In the genomic region with DNA sequence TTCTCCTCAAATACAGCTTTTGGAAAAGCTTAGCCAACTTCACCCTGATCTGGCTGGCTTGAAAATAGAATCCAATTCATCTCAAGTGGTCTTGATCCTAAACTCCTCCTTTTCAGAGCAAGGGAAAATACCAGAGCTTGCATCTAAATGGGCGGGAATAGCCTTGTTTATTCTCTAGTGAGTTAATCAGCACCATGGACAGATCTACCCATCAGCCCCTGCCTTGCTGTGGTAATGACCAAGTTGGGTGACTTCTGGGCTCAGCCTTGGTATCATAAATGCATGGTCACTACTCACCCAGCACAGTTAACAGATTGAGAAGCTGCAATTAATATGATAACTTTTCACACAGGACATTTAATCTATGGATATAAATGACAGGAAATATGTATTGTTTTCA, we compare ENCODE assay signal across 2 cellular contexts.
TF ChIP-seq lines count a peak whose summit lies in the region.

No MANE protein-coding gene starts in this region.

TF ChIP-seq in H1, 55 proteins besides CTCF, POLR2A, EP300 and RAD21:
- TF ChIP-seq SUZ12 (IDR thresholded peaks at IDR 0.05; ENCODE audit: low read length), result no peak
- TF ChIP-seq TBP (IDR thresholded peaks at IDR 0.05; ENCODE audit: low read depth, low read length), result no peak
- TF ChIP-seq CHD2 (IDR thresholded peaks at IDR 0.05; ENCODE audit: low read length), result no peak
- 0 out of 4 replicates have a peak, but pooled peaks of 1 of the 2 experiments have one; percentile 26 for TF ChIP-seq HDAC2 (IDR thresholded peaks at IDR 0.05; ENCODE audit: borderline replicate concordance in 1 of 2, low read depth in 2 of 2, low read length in 2 of 2)
- 0 out of 4 replicates have a peak, but pooled peaks have one; percentile 50 to 73 for TF ChIP-seq SIN3A (conservative IDR thresholded peaks at IDR 0.05 in 1 of 2, IDR thresholded peaks at IDR 0.05 in 1 of 2; ENCODE audit: low read depth in 1 of 2, low read length in 2 of 2)
- TF ChIP-seq, protein P1, sequence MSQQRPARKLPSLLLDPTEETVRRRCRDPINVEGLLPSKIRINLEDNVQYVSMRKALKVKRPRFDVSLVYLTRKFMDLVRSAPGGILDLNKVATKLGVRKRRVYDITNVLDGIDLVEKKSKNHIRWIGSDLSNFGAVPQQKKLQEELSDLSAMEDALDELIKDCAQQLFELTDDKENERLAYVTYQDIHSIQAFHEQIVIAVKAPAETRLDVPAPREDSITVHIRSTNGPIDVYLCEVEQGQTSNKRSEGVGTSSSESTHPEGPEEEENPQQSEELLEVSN (IDR thresholded peaks at IDR 0.05), result peak; percentile 59; the same call in 1 of the 2 replicates
- no peak for TF ChIP-seq FOSL1 (IDR thresholded peaks at IDR 0.05; ENCODE audit: insufficient read depth, low read depth, low read length)
- peak; percentile 45 for TF ChIP-seq NANOG (IDR thresholded peaks at IDR 0.05; ENCODE audit: insufficient read depth, low read depth, low read length, poor library complexity, severe bottlenecking)
- TF ChIP-seq SP1 (IDR thresholded peaks at IDR 0.05; ENCODE audit: low read depth, low read length), result 0 out of 2 replicates have a peak, but pooled peaks have one; percentile 22

TF ChIP-seq in WTC11, 78 proteins besides CTCF, POLR2A, EP300 and RAD21:
- TF ChIP-seq, protein P2, sequence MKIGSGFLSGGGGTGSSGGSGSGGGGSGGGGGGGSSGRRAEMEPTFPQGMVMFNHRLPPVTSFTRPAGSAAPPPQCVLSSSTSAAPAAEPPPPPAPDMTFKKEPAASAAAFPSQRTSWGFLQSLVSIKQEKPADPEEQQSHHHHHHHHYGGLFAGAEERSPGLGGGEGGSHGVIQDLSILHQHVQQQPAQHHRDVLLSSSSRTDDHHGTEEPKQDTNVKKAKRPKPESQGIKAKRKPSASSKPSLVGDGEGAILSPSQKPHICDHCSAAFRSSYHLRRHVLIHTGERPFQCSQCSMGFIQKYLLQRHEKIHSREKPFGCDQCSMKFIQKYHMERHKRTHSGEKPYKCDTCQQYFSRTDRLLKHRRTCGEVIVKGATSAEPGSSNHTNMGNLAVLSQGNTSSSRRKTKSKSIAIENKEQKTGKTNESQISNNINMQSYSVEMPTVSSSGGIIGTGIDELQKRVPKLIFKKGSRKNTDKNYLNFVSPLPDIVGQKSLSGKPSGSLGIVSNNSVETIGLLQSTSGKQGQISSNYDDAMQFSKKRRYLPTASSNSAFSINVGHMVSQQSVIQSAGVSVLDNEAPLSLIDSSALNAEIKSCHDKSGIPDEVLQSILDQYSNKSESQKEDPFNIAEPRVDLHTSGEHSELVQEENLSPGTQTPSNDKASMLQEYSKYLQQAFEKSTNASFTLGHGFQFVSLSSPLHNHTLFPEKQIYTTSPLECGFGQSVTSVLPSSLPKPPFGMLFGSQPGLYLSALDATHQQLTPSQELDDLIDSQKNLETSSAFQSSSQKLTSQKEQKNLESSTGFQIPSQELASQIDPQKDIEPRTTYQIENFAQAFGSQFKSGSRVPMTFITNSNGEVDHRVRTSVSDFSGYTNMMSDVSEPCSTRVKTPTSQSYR (CRISPR knock-in tag; IDR thresholded peaks at IDR 0.05), result no peak
- TF ChIP-seq JUN (CRISPR knock-in tag; IDR thresholded peaks at IDR 0.05), result no peak
- TF ChIP-seq SOX15 (CRISPR knock-in tag; IDR thresholded peaks at IDR 0.05), result no peak
- TF ChIP-seq, protein P3, sequence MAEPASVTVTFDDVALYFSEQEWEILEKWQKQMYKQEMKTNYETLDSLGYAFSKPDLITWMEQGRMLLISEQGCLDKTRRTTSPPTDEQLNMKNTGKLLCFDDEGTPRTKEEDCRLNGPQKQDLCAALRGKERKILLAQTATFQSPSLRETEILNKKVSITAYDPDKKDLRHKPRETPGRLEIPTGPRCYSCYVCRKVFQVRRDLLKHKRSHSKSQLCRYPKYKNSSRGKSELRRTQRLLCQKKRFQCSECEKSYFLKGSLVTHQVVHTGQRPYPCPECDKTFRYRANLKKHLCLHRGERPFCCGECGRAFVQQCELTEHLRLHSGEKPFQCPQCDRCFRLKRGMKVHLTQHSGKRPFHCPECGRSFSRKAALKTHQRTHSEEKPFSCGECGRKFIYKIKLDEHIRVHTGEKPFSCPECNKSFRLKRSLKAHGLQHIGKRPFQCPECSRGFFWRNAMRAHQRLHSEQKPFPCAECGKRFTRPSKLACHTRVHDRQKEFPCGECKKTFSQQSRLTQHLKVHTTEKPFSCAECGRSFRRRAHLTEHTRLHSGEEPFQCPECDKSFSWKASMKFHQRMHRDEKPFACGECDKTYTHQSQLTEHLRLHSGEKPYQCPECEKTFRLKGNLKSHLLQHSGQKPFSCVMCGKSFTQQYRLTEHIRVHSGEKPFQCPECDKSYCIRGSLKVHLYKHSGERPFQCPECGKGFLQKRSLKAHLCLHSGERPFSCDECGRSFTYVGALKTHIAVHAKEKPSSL (CRISPR knock-in tag; conservative IDR thresholded peaks at IDR 0.05), result no peak
- TF ChIP-seq CBFB (CRISPR knock-in tag; IDR thresholded peaks at IDR 0.05; ENCODE audit: low read depth), result no peak
- TF ChIP-seq EMX1 (CRISPR knock-in tag; IDR thresholded peaks at IDR 0.05), result no peak
- no peak for TF ChIP-seq GABPB1 (CRISPR knock-in tag; IDR thresholded peaks at IDR 0.05)
- TF ChIP-seq NFE2L1 (CRISPR knock-in tag; IDR thresholded peaks at IDR 0.05), result no peak
- TF ChIP-seq, protein P4, sequence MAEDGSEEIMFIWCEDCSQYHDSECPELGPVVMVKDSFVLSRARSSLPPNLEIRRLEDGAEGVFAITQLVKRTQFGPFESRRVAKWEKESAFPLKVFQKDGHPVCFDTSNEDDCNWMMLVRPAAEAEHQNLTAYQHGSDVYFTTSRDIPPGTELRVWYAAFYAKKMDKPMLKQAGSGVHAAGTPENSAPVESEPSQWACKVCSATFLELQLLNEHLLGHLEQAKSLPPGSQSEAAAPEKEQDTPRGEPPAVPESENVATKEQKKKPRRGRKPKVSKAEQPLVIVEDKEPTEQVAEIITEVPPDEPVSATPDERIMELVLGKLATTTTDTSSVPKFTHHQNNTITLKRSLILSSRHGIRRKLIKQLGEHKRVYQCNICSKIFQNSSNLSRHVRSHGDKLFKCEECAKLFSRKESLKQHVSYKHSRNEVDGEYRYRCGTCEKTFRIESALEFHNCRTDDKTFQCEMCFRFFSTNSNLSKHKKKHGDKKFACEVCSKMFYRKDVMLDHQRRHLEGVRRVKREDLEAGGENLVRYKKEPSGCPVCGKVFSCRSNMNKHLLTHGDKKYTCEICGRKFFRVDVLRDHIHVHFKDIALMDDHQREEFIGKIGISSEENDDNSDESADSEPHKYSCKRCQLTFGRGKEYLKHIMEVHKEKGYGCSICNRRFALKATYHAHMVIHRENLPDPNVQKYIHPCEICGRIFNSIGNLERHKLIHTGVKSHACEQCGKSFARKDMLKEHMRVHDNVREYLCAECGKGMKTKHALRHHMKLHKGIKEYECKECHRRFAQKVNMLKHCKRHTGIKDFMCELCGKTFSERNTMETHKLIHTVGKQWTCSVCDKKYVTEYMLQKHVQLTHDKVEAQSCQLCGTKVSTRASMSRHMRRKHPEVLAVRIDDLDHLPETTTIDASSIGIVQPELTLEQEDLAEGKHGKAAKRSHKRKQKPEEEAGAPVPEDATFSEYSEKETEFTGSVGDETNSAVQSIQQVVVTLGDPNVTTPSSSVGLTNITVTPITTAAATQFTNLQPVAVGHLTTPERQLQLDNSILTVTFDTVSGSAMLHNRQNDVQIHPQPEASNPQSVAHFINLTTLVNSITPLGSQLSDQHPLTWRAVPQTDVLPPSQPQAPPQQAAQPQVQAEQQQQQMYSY (CRISPR knock-in tag; IDR thresholded peaks at IDR 0.05), result no peak
- no peak for TF ChIP-seq IRF2 (CRISPR knock-in tag; IDR thresholded peaks at IDR 0.05; ENCODE audit: borderline replicate concordance, low read depth)
- TF ChIP-seq, protein P5, sequence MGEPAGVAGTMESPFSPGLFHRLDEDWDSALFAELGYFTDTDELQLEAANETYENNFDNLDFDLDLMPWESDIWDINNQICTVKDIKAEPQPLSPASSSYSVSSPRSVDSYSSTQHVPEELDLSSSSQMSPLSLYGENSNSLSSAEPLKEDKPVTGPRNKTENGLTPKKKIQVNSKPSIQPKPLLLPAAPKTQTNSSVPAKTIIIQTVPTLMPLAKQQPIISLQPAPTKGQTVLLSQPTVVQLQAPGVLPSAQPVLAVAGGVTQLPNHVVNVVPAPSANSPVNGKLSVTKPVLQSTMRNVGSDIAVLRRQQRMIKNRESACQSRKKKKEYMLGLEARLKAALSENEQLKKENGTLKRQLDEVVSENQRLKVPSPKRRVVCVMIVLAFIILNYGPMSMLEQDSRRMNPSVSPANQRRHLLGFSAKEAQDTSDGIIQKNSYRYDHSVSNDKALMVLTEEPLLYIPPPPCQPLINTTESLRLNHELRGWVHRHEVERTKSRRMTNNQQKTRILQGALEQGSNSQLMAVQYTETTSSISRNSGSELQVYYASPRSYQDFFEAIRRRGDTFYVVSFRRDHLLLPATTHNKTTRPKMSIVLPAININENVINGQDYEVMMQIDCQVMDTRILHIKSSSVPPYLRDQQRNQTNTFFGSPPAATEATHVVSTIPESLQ (CRISPR knock-in tag; IDR thresholded peaks at IDR 0.05), result no peak
- TF ChIP-seq, protein P6, sequence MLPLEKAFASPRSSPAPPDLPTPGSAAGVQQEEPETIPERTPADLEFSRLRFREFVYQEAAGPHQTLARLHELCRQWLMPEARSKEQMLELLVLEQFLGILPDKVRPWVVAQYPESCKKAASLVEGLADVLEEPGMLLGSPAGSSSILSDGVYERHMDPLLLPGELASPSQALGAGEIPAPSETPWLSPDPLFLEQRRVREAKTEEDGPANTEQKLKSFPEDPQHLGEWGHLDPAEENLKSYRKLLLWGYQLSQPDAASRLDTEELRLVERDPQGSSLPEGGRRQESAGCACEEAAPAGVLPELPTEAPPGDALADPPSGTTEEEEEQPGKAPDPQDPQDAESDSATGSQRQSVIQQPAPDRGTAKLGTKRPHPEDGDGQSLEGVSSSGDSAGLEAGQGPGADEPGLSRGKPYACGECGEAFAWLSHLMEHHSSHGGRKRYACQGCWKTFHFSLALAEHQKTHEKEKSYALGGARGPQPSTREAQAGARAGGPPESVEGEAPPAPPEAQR (CRISPR knock-in tag; IDR thresholded peaks at IDR 0.05), result no peak
- TF ChIP-seq, protein P7, sequence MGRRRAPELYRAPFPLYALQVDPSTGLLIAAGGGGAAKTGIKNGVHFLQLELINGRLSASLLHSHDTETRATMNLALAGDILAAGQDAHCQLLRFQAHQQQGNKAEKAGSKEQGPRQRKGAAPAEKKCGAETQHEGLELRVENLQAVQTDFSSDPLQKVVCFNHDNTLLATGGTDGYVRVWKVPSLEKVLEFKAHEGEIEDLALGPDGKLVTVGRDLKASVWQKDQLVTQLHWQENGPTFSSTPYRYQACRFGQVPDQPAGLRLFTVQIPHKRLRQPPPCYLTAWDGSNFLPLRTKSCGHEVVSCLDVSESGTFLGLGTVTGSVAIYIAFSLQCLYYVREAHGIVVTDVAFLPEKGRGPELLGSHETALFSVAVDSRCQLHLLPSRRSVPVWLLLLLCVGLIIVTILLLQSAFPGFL (CRISPR knock-in tag; IDR thresholded peaks at IDR 0.05; ENCODE audit: borderline replicate concordance), result no peak
- no peak for TF ChIP-seq ZNF416 (CRISPR knock-in tag; IDR thresholded peaks at IDR 0.05)
- no peak for TF ChIP-seq SMAD3 (CRISPR knock-in tag; IDR thresholded peaks at IDR 0.05; ENCODE audit: borderline replicate concordance)
- TF ChIP-seq, protein P8, sequence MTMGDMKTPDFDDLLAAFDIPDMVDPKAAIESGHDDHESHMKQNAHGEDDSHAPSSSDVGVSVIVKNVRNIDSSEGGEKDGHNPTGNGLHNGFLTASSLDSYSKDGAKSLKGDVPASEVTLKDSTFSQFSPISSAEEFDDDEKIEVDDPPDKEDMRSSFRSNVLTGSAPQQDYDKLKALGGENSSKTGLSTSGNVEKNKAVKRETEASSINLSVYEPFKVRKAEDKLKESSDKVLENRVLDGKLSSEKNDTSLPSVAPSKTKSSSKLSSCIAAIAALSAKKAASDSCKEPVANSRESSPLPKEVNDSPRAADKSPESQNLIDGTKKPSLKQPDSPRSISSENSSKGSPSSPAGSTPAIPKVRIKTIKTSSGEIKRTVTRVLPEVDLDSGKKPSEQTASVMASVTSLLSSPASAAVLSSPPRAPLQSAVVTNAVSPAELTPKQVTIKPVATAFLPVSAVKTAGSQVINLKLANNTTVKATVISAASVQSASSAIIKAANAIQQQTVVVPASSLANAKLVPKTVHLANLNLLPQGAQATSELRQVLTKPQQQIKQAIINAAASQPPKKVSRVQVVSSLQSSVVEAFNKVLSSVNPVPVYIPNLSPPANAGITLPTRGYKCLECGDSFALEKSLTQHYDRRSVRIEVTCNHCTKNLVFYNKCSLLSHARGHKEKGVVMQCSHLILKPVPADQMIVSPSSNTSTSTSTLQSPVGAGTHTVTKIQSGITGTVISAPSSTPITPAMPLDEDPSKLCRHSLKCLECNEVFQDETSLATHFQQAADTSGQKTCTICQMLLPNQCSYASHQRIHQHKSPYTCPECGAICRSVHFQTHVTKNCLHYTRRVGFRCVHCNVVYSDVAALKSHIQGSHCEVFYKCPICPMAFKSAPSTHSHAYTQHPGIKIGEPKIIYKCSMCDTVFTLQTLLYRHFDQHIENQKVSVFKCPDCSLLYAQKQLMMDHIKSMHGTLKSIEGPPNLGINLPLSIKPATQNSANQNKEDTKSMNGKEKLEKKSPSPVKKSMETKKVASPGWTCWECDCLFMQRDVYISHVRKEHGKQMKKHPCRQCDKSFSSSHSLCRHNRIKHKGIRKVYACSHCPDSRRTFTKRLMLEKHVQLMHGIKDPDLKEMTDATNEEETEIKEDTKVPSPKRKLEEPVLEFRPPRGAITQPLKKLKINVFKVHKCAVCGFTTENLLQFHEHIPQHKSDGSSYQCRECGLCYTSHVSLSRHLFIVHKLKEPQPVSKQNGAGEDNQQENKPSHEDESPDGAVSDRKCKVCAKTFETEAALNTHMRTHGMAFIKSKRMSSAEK (CRISPR knock-in tag; IDR thresholded peaks at IDR 0.05; ENCODE audit: borderline replicate concordance), result no peak
- no peak for TF ChIP-seq NR1H2 (CRISPR knock-in tag; IDR thresholded peaks at IDR 0.05)
- no peak for TF ChIP-seq MYBL2 (CRISPR knock-in tag; IDR thresholded peaks at IDR 0.05)
- no peak for TF ChIP-seq TEAD1 (CRISPR knock-in tag; IDR thresholded peaks at IDR 0.05)
